ENCODE assay signal across 8 cellular contexts in genomic region chr11:61777234-61778090, GRCh38. TPM values are rescaled to one million over a fixed set of nuclear protein-coding genes. Genes with fewer than 3 reads are reported as not detected.
DNase-seq lines count a peak whose midpoint lies in the region; ATAC-seq and TF ChIP-seq lines count a peak whose summit lies in the region.

No MANE protein-coding gene starts in this region.

- intact Hi-C loops in sciatic nerve (cut with DNase I): no loop called here

- ATAC-seq in sciatic nerve (peak; percentile 76), HG02852 (IDR thresholded peaks at IDR 0.05; ENCODE audit: unreplicated experiment) (no peak), GM18520 (IDR thresholded peaks at IDR 0.05; ENCODE audit: unreplicated experiment) (no peak), HG03159 (IDR thresholded peaks at IDR 0.05; ENCODE audit: unreplicated experiment) (no peak), HG02763 (IDR thresholded peaks at IDR 0.05; ENCODE audit: unreplicated experiment) (no peak)

- DNase-seq in GM10266 (ENCODE audit: extremely low spot score) (peak; percentile 72), sciatic nerve (ENCODE audit: low spot score) (peak; percentile 84)
- peak; percentile 64 to 68 for DNase-seq in activated CD4-positive, alpha-beta T cell treated with anti-CD3 and anti-CD28 coated beads, Interleukin-2, amount 50 U/mL, for 48 hours
- DNase-seq in effector CD4-positive, alpha-beta T cell: peak; percentile 55

- no peak for TF ChIP-seq CTCF in GM10266 (IDR thresholded peaks at IDR 0.05; ENCODE audit: control insufficient read depth, insufficient read depth, low read depth, missing control alignments)

RNA-seq across cellular contexts. Expression of gene TMEM258, which starts 14.9 kb away (rescaled TPM):
- total RNA-seq in sciatic nerve: 96.6 TPM

RNA-seq across cellular contexts. Expression of gene FEN1, which starts 15.2 kb away (rescaled TPM):
- 3.7 TPM for total RNA-seq in sciatic nerve

RNA-seq across cellular contexts. Expression of gene MYRF, which starts 25.0 kb away (rescaled TPM):
- 10.4 TPM for total RNA-seq in sciatic nerve

RNA-seq across cellular contexts. Expression of gene FADS1, which starts 39.3 kb away (rescaled TPM):
- 99.3 TPM for total RNA-seq in sciatic nerve

RNA-seq across cellular contexts. Expression of gene FADS2, which starts 50.6 kb away (rescaled TPM):
- total RNA-seq in sciatic nerve: 140 TPM
